1 cellular context compared by ENCODE assay signal in the genomic region with DNA sequence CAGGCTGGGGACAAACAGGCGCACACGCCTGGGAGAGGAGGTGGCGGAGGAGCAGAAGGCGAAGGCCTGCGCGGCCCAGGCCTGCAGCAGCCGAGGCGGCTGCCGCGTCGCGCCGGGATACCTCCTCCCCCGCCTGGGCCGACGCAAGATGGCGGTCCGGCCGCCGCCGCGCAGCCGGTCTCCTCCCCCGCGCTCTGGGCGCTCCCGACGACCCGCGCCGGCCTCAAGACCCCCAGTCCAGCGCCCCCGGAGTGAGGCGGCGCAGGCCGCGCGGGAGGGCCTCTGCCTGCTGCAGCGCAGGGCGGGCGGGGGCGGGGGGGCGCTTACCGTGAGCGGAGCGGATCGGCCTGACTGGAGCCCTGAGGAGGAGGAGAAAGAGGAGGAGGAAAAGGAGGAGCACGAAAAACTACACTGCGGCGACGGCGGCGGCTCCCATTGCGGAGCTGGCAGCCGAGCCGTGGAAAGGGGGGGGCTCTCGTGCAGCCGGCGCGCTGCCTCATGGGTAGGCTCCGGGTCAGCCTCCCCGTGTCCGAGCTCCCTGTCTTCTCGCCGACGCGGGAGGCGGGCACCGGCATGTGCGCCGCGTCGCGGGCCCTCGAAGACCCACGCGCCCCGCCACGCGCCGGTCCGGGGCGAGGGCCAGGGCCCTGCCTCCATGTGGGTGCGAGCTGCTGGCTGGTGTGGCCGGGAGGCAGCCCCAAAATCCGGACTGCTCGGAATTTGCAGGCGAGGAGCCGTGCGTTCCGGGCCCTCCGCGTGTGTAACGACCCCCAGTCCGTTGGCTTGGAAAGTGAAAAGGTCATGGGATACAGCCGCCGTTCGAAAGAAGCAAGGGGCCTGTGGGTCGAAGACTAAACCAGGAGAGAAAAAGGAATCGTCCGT.
TF ChIP-seq lines count a peak whose summit lies in the region.

A gene with protein sequence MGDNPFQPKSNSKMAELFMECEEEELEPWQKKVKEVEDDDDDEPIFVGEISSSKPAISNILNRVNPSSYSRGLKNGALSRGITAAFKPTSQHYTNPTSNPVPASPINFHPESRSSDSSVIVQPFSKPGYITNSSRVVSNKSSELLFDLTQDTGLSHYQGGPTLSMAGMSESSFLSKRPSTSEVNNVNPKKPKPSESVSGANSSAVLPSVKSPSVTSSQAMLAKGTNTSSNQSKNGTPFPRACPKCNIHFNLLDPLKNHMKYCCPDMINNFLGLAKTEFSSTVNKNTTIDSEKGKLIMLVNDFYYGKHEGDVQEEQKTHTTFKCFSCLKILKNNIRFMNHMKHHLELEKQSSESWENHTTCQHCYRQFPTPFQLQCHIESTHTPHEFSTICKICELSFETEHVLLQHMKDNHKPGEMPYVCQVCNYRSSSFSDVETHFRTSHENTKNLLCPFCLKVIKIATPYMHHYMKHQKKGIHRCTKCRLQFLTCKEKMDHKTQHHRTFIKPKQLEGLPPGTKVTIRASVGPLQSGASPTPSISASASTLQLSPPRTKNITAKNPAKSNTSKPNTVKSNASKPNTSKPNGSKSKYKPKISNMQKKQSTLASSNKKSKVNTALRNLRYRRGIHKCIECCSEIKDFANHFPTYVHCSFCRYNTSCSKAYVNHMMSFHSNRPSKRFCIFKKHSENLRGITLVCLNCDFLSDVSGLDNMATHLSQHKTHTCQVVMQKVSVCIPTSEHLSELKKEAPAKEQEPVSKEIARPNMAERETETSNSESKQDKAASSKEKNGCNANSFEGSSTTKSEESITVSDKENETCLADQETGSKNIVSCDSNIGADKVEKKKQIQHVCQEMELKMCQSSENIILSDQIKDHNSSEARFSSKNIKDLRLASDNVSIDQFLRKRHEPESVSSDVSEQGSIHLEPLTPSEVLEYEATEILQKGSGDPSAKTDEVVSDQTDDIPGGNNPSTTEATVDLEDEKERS (minus strand): TSS at position 379 of the 882 bp plus-strand sequence. CDS start 26,400 bp downstream, outside the sequence.

TF ChIP-seq in HEK293, 187 proteins besides CTCF, POLR2A, EP300 and RAD21 (continued from another document):
- TF ChIP-seq, protein P1, sequence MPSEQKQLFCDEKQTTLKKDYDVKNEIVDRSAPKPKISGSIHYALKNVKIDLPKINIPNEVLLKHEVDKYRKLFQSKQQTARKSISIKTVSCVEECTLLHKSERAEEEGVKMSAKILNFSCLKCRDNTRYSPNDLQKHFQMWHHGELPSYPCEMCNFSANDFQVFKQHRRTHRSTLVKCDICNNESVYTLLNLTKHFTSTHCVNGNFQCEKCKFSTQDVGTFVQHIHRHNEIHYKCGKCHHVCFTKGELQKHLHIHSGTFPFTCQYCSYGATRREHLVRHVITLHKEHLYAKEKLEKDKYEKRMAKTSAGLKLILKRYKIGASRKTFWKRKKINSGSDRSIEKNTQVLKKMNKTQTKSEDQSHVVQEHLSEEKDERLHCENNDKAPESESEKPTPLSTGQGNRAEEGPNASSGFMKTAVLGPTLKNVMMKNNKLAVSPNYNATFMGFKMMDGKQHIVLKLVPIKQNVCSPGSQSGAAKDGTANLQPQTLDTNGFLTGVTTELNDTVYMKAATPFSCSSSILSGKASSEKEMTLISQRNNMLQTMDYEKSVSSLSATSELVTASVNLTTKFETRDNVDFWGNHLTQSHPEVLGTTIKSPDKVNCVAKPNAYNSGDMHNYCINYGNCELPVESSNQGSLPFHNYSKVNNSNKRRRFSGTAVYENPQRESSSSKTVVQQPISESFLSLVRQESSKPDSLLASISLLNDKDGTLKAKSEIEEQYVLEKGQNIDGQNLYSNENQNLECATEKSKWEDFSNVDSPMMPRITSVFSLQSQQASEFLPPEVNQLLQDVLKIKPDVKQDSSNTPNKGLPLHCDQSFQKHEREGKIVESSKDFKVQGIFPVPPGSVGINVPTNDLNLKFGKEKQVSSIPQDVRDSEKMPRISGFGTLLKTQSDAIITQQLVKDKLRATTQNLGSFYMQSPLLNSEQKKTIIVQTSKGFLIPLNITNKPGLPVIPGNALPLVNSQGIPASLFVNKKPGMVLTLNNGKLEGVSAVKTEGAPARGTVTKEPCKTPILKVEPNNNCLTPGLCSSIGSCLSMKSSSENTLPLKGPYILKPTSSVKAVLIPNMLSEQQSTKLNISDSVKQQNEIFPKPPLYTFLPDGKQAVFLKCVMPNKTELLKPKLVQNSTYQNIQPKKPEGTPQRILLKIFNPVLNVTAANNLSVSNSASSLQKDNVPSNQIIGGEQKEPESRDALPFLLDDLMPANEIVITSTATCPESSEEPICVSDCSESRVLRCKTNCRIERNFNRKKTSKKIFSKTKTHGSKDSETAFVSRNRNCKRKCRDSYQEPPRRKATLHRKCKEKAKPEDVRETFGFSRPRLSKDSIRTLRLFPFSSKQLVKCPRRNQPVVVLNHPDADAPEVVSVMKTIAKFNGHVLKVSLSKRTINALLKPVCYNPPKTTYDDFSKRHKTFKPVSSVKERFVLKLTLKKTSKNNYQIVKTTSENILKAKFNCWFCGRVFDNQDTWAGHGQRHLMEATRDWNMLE (tag by site-specific recombination; conservative IDR thresholded peaks at IDR 0.05; ENCODE audit: low read depth): no peak
- TF ChIP-seq, protein P2, sequence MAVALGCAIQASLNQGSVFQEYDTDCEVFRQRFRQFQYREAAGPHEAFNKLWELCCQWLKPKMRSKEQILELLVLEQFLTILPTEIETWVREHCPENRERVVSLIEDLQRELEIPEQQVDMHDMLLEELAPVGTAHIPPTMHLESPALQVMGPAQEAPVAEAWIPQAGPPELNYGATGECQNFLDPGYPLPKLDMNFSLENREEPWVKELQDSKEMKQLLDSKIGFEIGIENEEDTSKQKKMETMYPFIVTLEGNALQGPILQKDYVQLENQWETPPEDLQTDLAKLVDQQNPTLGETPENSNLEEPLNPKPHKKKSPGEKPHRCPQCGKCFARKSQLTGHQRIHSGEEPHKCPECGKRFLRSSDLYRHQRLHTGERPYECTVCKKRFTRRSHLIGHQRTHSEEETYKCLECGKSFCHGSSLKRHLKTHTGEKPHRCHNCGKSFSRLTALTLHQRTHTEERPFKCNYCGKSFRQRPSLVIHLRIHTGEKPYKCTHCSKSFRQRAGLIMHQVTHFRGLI (tag by site-specific recombination; IDR thresholded peaks at IDR 0.05): no peak
- TF ChIP-seq ZNF146 (tag by site-specific recombination; IDR thresholded peaks at IDR 0.05): no peak
- TF ChIP-seq ZNF16 (tag by site-specific recombination; IDR thresholded peaks at IDR 0.05; ENCODE audit: low read depth): no peak
- no peak for TF ChIP-seq ZNF521 (tag by site-specific recombination; IDR thresholded peaks at IDR 0.05)
- no peak for TF ChIP-seq ZFP37 (tag by site-specific recombination; IDR thresholded peaks at IDR 0.05)
- TF ChIP-seq, protein P3, sequence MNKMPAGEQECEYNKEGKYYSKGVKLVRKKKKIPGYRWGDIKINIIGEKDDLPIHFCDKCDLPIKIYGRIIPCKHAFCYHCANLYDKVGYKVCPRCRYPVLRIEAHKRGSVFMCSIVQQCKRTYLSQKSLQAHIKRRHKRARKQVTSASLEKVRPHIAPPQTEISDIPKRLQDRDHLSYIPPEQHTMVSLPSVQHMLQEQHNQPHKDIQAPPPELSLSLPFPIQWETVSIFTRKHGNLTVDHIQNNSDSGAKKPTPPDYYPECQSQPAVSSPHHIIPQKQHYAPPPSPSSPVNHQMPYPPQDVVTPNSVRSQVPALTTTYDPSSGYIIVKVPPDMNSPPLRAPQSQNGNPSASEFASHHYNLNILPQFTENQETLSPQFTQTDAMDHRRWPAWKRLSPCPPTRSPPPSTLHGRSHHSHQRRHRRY (tag by site-specific recombination; IDR thresholded peaks at IDR 0.05): no peak
- peak; percentile 82; the same call in 1 of the 2 replicates for TF ChIP-seq ZNF76 (tag by site-specific recombination; IDR thresholded peaks at IDR 0.05; ENCODE audit: borderline replicate concordance, low read depth)
- no peak for TF ChIP-seq ZNF473 (tag by site-specific recombination; IDR thresholded peaks at IDR 0.05)
- no peak for TF ChIP-seq ZNF629 (tag by site-specific recombination; IDR thresholded peaks at IDR 0.05)
- no peak for TF ChIP-seq YY2 (tag by site-specific recombination; IDR thresholded peaks at IDR 0.05)
- TF ChIP-seq ZNF514 (tag by site-specific recombination; IDR thresholded peaks at IDR 0.05): no peak
- TF ChIP-seq ZNF394 (tag by site-specific recombination; IDR thresholded peaks at IDR 0.05; ENCODE audit: borderline replicate concordance): no peak
- TF ChIP-seq ZNF248 (tag by site-specific recombination; IDR thresholded peaks at IDR 0.05): no peak
- TF ChIP-seq ZNF184 (tag by site-specific recombination; IDR thresholded peaks at IDR 0.05): no peak
- no peak for TF ChIP-seq ZNF791 (tag by site-specific recombination; IDR thresholded peaks at IDR 0.05)
- no peak for TF ChIP-seq ZBTB1 (tag by site-specific recombination; IDR thresholded peaks at IDR 0.05)
- no peak for TF ChIP-seq GLIS1 (tag by site-specific recombination; IDR thresholded peaks at IDR 0.05)
- no peak for TF ChIP-seq ZNF362 (tag by site-specific recombination; IDR thresholded peaks at IDR 0.05)
- TF ChIP-seq, protein P4, sequence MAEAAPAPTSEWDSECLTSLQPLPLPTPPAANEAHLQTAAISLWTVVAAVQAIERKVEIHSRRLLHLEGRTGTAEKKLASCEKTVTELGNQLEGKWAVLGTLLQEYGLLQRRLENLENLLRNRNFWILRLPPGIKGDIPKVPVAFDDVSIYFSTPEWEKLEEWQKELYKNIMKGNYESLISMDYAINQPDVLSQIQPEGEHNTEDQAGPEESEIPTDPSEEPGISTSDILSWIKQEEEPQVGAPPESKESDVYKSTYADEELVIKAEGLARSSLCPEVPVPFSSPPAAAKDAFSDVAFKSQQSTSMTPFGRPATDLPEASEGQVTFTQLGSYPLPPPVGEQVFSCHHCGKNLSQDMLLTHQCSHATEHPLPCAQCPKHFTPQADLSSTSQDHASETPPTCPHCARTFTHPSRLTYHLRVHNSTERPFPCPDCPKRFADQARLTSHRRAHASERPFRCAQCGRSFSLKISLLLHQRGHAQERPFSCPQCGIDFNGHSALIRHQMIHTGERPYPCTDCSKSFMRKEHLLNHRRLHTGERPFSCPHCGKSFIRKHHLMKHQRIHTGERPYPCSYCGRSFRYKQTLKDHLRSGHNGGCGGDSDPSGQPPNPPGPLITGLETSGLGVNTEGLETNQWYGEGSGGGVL (tag by site-specific recombination; IDR thresholded peaks at IDR 0.05): 0 out of 2 replicates have a peak, but pooled peaks have one; percentile 21
- TF ChIP-seq EGR2 (tag by site-specific recombination; IDR thresholded peaks at IDR 0.05; ENCODE audit: low read depth): no peak
- TF ChIP-seq ZNF354C (tag by site-specific recombination; IDR thresholded peaks at IDR 0.05; ENCODE audit: borderline replicate concordance, low read depth): no peak
- TF ChIP-seq SP2 (tag by site-specific recombination; IDR thresholded peaks at IDR 0.05): no peak
- TF ChIP-seq ZNF132 (tag by site-specific recombination; IDR thresholded peaks at IDR 0.05; ENCODE audit: borderline replicate concordance): no peak
- peak; percentile 57 for TF ChIP-seq SP3 (tag by site-specific recombination; IDR thresholded peaks at IDR 0.05)
- no peak for TF ChIP-seq SCRT1 (tag by site-specific recombination; IDR thresholded peaks at IDR 0.05; ENCODE audit: borderline replicate concordance)
- TF ChIP-seq, protein P5, sequence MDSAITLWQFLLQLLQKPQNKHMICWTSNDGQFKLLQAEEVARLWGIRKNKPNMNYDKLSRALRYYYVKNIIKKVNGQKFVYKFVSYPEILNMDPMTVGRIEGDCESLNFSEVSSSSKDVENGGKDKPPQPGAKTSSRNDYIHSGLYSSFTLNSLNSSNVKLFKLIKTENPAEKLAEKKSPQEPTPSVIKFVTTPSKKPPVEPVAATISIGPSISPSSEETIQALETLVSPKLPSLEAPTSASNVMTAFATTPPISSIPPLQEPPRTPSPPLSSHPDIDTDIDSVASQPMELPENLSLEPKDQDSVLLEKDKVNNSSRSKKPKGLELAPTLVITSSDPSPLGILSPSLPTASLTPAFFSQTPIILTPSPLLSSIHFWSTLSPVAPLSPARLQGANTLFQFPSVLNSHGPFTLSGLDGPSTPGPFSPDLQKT (IDR thresholded peaks at IDR 0.05; ENCODE audit: borderline replicate concordance, low read depth, low read length): no peak
- TF ChIP-seq GLIS2 (tag by site-specific recombination; IDR thresholded peaks at IDR 0.05): peak; percentile 50
- no peak for TF ChIP-seq ZSCAN4 (tag by site-specific recombination; IDR thresholded peaks at IDR 0.05)
- TF ChIP-seq ZIC2 (tag by site-specific recombination; IDR thresholded peaks at IDR 0.05): peak; percentile 19; the same call in 1 of the 2 replicates
- TF ChIP-seq ZNF677 (tag by site-specific recombination; IDR thresholded peaks at IDR 0.05): no peak
- TF ChIP-seq ZNF48 (tag by site-specific recombination; IDR thresholded peaks at IDR 0.05): no peak
- no peak for TF ChIP-seq ZNF112 (tag by site-specific recombination; IDR thresholded peaks at IDR 0.05)
- TF ChIP-seq, protein P6, sequence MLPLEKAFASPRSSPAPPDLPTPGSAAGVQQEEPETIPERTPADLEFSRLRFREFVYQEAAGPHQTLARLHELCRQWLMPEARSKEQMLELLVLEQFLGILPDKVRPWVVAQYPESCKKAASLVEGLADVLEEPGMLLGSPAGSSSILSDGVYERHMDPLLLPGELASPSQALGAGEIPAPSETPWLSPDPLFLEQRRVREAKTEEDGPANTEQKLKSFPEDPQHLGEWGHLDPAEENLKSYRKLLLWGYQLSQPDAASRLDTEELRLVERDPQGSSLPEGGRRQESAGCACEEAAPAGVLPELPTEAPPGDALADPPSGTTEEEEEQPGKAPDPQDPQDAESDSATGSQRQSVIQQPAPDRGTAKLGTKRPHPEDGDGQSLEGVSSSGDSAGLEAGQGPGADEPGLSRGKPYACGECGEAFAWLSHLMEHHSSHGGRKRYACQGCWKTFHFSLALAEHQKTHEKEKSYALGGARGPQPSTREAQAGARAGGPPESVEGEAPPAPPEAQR (tag by site-specific recombination; IDR thresholded peaks at IDR 0.05): no peak
- TF ChIP-seq ZNF311 (tag by site-specific recombination; IDR thresholded peaks at IDR 0.05; ENCODE audit: borderline replicate concordance): no peak
